ENCODE assay signal across 35 cellular contexts in genomic region chrY:9226409-9226808, GRCh38.
"Had no signal": no experiment of that assay in that cellular context is flagged by ENCODE, and none has a peak within 500 bp of the region (broad histone marks: within the 10 kb centered on the region; RNA-seq: fewer than 3 reads in every experiment).

No MANE protein-coding gene starts in this region.

- FAIRE-seq: astrocyte, TTC549 had no signal

- H3K27ac ChIP-seq: adrenal gland, body of pancreas, brain microvascular endothelial cell, breast epithelium, WERI-Rb-1 had no signal

- H3K4me3 ChIP-seq: adrenal gland, body of pancreas, breast epithelium had no signal

- ATAC-seq: activated CD8-positive, alpha-beta T cell treated with anti-CD3 and anti-CD28 coated beads for 36 hours; activated naive CD4-positive, alpha-beta T cell treated with anti-CD3 and anti-CD28 coated beads, Interleukin-2, amount 50 U/mL, for 72 hours; activated T-cell treated with anti-CD3 and anti-CD28 coated beads, Interleukin-2, amount 50 U/mL, for 4 hours; activated T-cell treated with anti-CD3 and anti-CD28 coated beads, Interleukin-2, amount 50 U/mL, for 72 hours; activated T-helper 17 cell treated with anti-CD3 and anti-CD28 coated beads, Interleukin-2, amount 50 U/mL, for 72 hours; body of pancreas; WTC11 had no signal

- H3K27me3 ChIP-seq: adrenal gland, body of pancreas, brain microvascular endothelial cell, breast epithelium had no signal

- DNase-seq: activated CD4-positive, alpha-beta memory T cell treated with anti-CD3 and anti-CD28 coated beads for 36 hours; activated CD4-positive, alpha-beta T cell treated with anti-CD3 and anti-CD28 coated beads for 4 hours; activated CD4-positive, alpha-beta T cell treated with anti-CD3 and anti-CD28 coated beads, Interleukin-2, amount 10 ng/mL, durations not matched to agents 24 days and 14 days; activated CD4-positive, alpha-beta T cell treated with anti-CD3 and anti-CD28 coated beads, Interleukin-2, amount 50 U/mL, for 1 hour; activated CD4-positive, alpha-beta T cell treated with anti-CD3 and anti-CD28 coated beads, Interleukin-2, amount 50 U/mL, for 4 hours; activated CD4-positive, CD25-positive, alpha-beta regulatory T cell treated with anti-CD3 and anti-CD28 coated beads, Interleukin-2, amount 50 U/mL, for 72 hours; activated CD8-positive, alpha-beta memory T cell treated with anti-CD3 and anti-CD28 coated beads, Interleukin-2, amount 50 U/mL, for 4 hours; activated CD8-positive, alpha-beta T cell treated with anti-CD3 and anti-CD28 coated beads for 36 hours; activated effector memory CD4-positive, alpha-beta T cell treated with anti-CD3 and anti-CD28 coated beads, Interleukin-2, amount 50 U/mL, for 16 hours; activated gamma-delta T cell treated with Interleukin-2 at 50 U/mL for 16 hours; activated naive CD4-positive, alpha-beta T cell; activated naive CD4-positive, alpha-beta T cell treated with anti-CD3 and anti-CD28 coated beads for 36 hours; activated naive CD4-positive, alpha-beta T cell treated with anti-CD3 and anti-CD28 coated beads, Interleukin-2, amount 50 U/mL, for 16 hours; activated naive CD8-positive, alpha-beta T cell treated with anti-CD3 and anti-CD28 coated beads for 36 hours; activated T-cell treated with anti-CD3 and anti-CD28 coated beads for 4 hours; activated T-cell treated with anti-CD3 and anti-CD28 coated beads, Interleukin-2, amount 50 U/mL, for 1 hour; activated T-cell treated with anti-CD3 and anti-CD28 coated beads, Interleukin-2, amount 50 U/mL, for 4 hours; activated T-cell treated with anti-CD3 and anti-CD28 coated beads, Interleukin-2, amount 50 U/mL, for 72 hours; adrenal gland; amniotic stem cell; aorta; brain microvascular endothelial cell; caudate nucleus; cerebellar nuclear complex; T-helper 1 cell; T-helper 2 cell; T-helper 9 cell; WERI-Rb-1 had no signal

- H3K4me1 ChIP-seq: adrenal gland, body of pancreas, breast epithelium had no signal

- H3K9me3 ChIP-seq: adrenal gland, body of pancreas, breast epithelium had no signal

- H3K36me3 ChIP-seq: adrenal gland, brain microvascular endothelial cell, breast epithelium, WERI-Rb-1 had no signal
